ENCODE assay signal across 1 cellular context in the genomic region with DNA sequence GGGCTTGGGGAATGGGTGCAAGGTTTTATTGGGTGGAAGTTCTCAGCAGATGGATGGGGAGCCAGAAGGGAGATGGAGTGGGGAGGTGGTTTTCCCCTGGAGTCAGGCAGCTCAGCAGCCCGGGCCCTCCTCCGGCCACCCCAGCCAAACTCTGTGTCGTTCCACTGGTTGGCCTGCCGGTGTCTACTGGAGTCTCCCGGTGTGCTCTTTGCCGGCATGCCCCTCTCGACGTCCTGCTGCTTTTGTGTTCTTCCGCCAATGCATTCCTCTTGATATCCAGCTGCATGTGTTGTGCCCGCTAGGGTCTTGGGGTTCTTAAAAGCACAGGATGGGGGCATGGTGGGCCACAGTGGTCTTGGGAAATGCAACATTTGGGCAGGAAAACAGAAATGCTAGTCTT.
A peak's percentile ranks its signal among the peaks of the same experiment; 100 is the strongest.
TF ChIP-seq lines count a peak whose summit lies in the region.

No MANE protein-coding gene starts in this region.

TF ChIP-seq in HepG2, 621 proteins besides CTCF, POLR2A, EP300 and RAD21 (continued from another document and continues in another):
- TF ChIP-seq, protein P1, sequence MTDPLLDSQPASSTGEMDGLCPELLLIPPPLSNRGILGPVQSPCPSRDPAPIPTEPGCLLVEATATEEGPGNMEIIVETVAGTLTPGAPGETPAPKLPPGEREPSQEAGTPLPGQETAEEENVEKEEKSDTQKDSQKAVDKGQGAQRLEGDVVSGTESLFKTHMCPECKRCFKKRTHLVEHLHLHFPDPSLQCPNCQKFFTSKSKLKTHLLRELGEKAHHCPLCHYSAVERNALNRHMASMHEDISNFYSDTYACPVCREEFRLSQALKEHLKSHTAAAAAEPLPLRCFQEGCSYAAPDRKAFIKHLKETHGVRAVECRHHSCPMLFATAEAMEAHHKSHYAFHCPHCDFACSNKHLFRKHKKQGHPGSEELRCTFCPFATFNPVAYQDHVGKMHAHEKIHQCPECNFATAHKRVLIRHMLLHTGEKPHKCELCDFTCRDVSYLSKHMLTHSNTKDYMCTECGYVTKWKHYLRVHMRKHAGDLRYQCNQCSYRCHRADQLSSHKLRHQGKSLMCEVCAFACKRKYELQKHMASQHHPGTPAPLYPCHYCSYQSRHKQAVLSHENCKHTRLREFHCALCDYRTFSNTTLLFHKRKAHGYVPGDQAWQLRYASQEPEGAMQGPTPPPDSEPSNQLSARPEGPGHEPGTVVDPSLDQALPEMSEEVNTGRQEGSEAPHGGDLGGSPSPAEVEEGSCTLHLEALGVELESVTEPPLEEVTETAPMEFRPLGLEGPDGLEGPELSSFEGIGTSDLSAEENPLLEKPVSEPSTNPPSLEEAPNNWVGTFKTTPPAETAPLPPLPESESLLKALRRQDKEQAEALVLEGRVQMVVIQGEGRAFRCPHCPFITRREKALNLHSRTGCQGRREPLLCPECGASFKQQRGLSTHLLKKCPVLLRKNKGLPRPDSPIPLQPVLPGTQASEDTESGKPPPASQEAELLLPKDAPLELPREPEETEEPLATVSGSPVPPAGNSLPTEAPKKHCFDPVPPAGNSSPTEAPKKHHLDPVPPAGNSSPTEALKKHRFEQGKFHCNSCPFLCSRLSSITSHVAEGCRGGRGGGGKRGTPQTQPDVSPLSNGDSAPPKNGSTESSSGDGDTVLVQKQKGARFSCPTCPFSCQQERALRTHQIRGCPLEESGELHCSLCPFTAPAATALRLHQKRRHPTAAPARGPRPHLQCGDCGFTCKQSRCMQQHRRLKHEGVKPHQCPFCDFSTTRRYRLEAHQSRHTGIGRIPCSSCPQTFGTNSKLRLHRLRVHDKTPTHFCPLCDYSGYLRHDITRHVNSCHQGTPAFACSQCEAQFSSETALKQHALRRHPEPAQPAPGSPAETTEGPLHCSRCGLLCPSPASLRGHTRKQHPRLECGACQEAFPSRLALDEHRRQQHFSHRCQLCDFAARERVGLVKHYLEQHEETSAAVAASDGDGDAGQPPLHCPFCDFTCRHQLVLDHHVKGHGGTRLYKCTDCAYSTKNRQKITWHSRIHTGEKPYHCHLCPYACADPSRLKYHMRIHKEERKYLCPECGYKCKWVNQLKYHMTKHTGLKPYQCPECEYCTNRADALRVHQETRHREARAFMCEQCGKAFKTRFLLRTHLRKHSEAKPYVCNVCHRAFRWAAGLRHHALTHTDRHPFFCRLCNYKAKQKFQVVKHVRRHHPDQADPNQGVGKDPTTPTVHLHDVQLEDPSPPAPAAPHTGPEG (CRISPR knock-in tag; IDR thresholded peaks at IDR 0.05) = no peak
- TF ChIP-seq ZNF343 (CRISPR knock-in tag; IDR thresholded peaks at IDR 0.05) = no peak
- peak; percentile 92 for TF ChIP-seq RBM22 (optimal IDR thresholded peaks at IDR 0.05; ENCODE audit: low read length)
- TF ChIP-seq, protein P2, sequence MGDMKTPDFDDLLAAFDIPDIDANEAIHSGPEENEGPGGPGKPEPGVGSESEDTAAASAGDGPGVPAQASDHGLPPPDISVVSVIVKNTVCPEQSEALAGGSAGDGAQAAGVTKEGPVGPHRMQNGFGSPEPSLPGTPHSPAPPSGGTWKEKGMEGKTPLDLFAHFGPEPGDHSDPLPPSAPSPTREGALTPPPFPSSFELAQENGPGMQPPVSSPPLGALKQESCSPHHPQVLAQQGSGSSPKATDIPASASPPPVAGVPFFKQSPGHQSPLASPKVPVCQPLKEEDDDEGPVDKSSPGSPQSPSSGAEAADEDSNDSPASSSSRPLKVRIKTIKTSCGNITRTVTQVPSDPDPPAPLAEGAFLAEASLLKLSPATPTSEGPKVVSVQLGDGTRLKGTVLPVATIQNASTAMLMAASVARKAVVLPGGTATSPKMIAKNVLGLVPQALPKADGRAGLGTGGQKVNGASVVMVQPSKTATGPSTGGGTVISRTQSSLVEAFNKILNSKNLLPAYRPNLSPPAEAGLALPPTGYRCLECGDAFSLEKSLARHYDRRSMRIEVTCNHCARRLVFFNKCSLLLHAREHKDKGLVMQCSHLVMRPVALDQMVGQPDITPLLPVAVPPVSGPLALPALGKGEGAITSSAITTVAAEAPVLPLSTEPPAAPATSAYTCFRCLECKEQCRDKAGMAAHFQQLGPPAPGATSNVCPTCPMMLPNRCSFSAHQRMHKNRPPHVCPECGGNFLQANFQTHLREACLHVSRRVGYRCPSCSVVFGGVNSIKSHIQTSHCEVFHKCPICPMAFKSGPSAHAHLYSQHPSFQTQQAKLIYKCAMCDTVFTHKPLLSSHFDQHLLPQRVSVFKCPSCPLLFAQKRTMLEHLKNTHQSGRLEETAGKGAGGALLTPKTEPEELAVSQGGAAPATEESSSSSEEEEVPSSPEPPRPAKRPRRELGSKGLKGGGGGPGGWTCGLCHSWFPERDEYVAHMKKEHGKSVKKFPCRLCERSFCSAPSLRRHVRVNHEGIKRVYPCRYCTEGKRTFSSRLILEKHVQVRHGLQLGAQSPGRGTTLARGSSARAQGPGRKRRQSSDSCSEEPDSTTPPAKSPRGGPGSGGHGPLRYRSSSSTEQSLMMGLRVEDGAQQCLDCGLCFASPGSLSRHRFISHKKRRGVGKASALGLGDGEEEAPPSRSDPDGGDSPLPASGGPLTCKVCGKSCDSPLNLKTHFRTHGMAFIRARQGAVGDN (CRISPR knock-in tag; IDR thresholded peaks at IDR 0.05) = peak; percentile 45; the same call in 1 of the 2 replicates
- 0 out of 2 replicates have a peak, but pooled peaks have one; percentile 25 for TF ChIP-seq ZFY (CRISPR knock-in tag; IDR thresholded peaks at IDR 0.05)
- TF ChIP-seq POGZ (CRISPR knock-in tag; IDR thresholded peaks at IDR 0.05) = no peak
- no peak for TF ChIP-seq ZNF607 (CRISPR knock-in tag; IDR thresholded peaks at IDR 0.05; ENCODE audit: borderline replicate concordance)
- no peak for TF ChIP-seq ZNF234 (CRISPR knock-in tag; conservative IDR thresholded peaks at IDR 0.05)
- TF ChIP-seq ZMAT3 (CRISPR knock-in tag; conservative IDR thresholded peaks at IDR 0.05) = no peak
- TF ChIP-seq ZNF777 (CRISPR knock-in tag; IDR thresholded peaks at IDR 0.05) = 0 out of 2 replicates have a peak, but pooled peaks have one; percentile 31
- TF ChIP-seq ZBTB14 (CRISPR knock-in tag; IDR thresholded peaks at IDR 0.05) = 0 out of 2 replicates have a peak, but pooled peaks have one; percentile 11
- TF ChIP-seq ZNF746 (CRISPR knock-in tag; IDR thresholded peaks at IDR 0.05) = no peak
- TF ChIP-seq ZNF772 (CRISPR knock-in tag; IDR thresholded peaks at IDR 0.05) = 0 out of 2 replicates have a peak, but pooled peaks have one; percentile 43
- TF ChIP-seq RERE (CRISPR knock-in tag; IDR thresholded peaks at IDR 0.05; ENCODE audit: low read depth) = no peak
- 0 out of 2 replicates have a peak, but pooled peaks have one; percentile 30 for TF ChIP-seq TP53 (CRISPR knock-in tag; conservative IDR thresholded peaks at IDR 0.05)
- TF ChIP-seq ATF7-NPFF (CRISPR knock-in tag; IDR thresholded peaks at IDR 0.05; ENCODE audit: low read depth) = no peak
- 0 out of 2 replicates have a peak, but pooled peaks have one; percentile 10 for TF ChIP-seq ZNF574 (CRISPR knock-in tag; IDR thresholded peaks at IDR 0.05)
- TF ChIP-seq CERS6 (CRISPR knock-in tag; IDR thresholded peaks at IDR 0.05) = 0 out of 2 replicates have a peak, but pooled peaks have one; percentile 68
- TF ChIP-seq BORCS8-MEF2B (CRISPR knock-in tag; IDR thresholded peaks at IDR 0.05) = no peak
- TF ChIP-seq AGO2 (optimal IDR thresholded peaks at IDR 0.05; ENCODE audit: low read depth, low read length) = peak; percentile 87
- TF ChIP-seq, protein P3, sequence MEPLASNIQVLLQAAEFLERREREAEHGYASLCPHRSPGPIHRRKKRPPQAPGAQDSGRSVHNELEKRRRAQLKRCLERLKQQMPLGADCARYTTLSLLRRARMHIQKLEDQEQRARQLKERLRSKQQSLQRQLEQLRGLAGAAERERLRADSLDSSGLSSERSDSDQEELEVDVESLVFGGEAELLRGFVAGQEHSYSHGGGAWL (CRISPR knock-in tag; IDR thresholded peaks at IDR 0.05) = 0 out of 2 replicates have a peak, but pooled peaks have one; percentile 58
- no peak for TF ChIP-seq TRIM22 (IDR thresholded peaks at IDR 0.05)
- 0 out of 2 replicates have a peak, but pooled peaks have one; percentile 54 for TF ChIP-seq AKAP8 (CRISPR knock-in tag; IDR thresholded peaks at IDR 0.05)
- TF ChIP-seq ZFX (CRISPR knock-in tag; IDR thresholded peaks at IDR 0.05; ENCODE audit: low read depth) = peak; percentile 17; the same call in 1 of the 2 replicates
- peak; percentile 34; the same call in 1 of the 2 replicates for TF ChIP-seq POLR2G (IDR thresholded peaks at IDR 0.05; ENCODE audit: low read depth, low read length)
